In genomic region chr17:67717624-67718324, GRCh38 we compare ENCODE assay signal across 1 cellular context.
A peak's percentile ranks its signal among the peaks of the same experiment; 100 is the strongest.
TF ChIP-seq lines count a peak whose summit lies in the region.

NOL11 (plus strand) TSS chr17:67717936; CDS start chr17:67717948, 12 bp downstream.

TF ChIP-seq in HepG2, 621 proteins besides CTCF, POLR2A, EP300 and RAD21 (continued from another document and continues in another):
- TF ChIP-seq, protein P1, sequence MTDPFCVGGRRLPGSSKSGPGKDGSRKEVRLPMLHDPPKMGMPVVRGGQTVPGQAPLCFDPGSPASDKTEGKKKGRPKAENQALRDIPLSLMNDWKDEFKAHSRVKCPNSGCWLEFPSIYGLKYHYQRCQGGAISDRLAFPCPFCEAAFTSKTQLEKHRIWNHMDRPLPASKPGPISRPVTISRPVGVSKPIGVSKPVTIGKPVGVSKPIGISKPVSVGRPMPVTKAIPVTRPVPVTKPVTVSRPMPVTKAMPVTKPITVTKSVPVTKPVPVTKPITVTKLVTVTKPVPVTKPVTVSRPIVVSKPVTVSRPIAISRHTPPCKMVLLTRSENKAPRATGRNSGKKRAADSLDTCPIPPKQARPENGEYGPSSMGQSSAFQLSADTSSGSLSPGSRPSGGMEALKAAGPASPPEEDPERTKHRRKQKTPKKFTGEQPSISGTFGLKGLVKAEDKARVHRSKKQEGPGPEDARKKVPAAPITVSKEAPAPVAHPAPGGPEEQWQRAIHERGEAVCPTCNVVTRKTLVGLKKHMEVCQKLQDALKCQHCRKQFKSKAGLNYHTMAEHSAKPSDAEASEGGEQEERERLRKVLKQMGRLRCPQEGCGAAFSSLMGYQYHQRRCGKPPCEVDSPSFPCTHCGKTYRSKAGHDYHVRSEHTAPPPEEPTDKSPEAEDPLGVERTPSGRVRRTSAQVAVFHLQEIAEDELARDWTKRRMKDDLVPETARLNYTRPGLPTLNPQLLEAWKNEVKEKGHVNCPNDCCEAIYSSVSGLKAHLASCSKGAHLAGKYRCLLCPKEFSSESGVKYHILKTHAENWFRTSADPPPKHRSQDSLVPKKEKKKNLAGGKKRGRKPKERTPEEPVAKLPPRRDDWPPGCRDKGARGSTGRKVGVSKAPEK (CRISPR knock-in tag; IDR thresholded peaks at IDR 0.05; ENCODE audit: borderline replicate concordance), result no peak
- TF ChIP-seq ATAD3A (CRISPR knock-in tag; IDR thresholded peaks at IDR 0.05) (no peak), ATM (IDR thresholded peaks at IDR 0.05; ENCODE audit: borderline replicate concordance) (no peak), ZNF788 (CRISPR knock-in tag; IDR thresholded peaks at IDR 0.05; ENCODE audit: borderline replicate concordance) (peak; percentile 100), RFX5 (IDR thresholded peaks at IDR 0.05; ENCODE audit: low read depth, low read length) (no peak; the same call in 1 of the 2 replicates), ZNF329 (CRISPR knock-in tag; IDR thresholded peaks at IDR 0.05; ENCODE audit: low read depth) (no peak; the same call in 1 of the 2 replicates), HOXA3 (CRISPR knock-in tag; IDR thresholded peaks at IDR 0.05) (peak; percentile 98), KLF11 (CRISPR knock-in tag; IDR thresholded peaks at IDR 0.05) (peak; percentile 88; the same call in 1 of the 2 replicates), ZNF12 (CRISPR knock-in tag; IDR thresholded peaks at IDR 0.05) (peak; percentile 51; the same call in 1 of the 2 replicates), KDM1A (CRISPR knock-in tag; IDR thresholded peaks at IDR 0.05) (no peak; the same call in 1 of the 2 replicates), SSRP1 (CRISPR knock-in tag; IDR thresholded peaks at IDR 0.05) (no peak), GTF3A (CRISPR knock-in tag; conservative IDR thresholded peaks at IDR 0.05) (peak; percentile 97; the same call in 1 of the 2 replicates), REST (IDR thresholded peaks at IDR 0.05; ENCODE audit: borderline replicate concordance in 1 of 2, low read depth in 1 of 2, low read length in 2 of 2) (0 out of 4 replicates have a peak, but pooled peaks of 1 of the 2 experiments have one; percentile 6), ZNF296 (CRISPR knock-in tag; conservative IDR thresholded peaks at IDR 0.05) (no peak), ASH2L (IDR thresholded peaks at IDR 0.05; ENCODE audit: insufficient read length, low read depth, low read length) (peak; percentile 98), ZNF383 (CRISPR knock-in tag; IDR thresholded peaks at IDR 0.05; ENCODE audit: borderline replicate concordance) (no peak; the same call in 1 of the 2 replicates), ZNF121 (CRISPR knock-in tag; IDR thresholded peaks at IDR 0.05) (no peak; the same call in 1 of the 2 replicates), HNRNPK (IDR thresholded peaks at IDR 0.05; ENCODE audit: low read depth, low read length, poor library complexity, severe bottlenecking) (no peak), AKNA (CRISPR knock-in tag; IDR thresholded peaks at IDR 0.05; ENCODE audit: borderline replicate concordance) (no peak), THAP7 (CRISPR knock-in tag; IDR thresholded peaks at IDR 0.05) (peak; percentile 78), CC2D1A (CRISPR knock-in tag; IDR thresholded peaks at IDR 0.05) (no peak; the same call in 1 of the 2 replicates), ZBTB21 (CRISPR knock-in tag; IDR thresholded peaks at IDR 0.05) (no peak), THAP11 (CRISPR knock-in tag; IDR thresholded peaks at IDR 0.05) (peak; percentile 94), ZNF446 (CRISPR knock-in tag; IDR thresholded peaks at IDR 0.05) (0 out of 2 replicates have a peak, but pooled peaks have one; percentile 51), ZNF3 (CRISPR knock-in tag; IDR thresholded peaks at IDR 0.05) (no peak), U2AF2 (IDR thresholded peaks at IDR 0.05; ENCODE audit: low read depth, low read length) (peak; percentile 8; the same call in 1 of the 2 replicates), ZNF800 (CRISPR knock-in tag; IDR thresholded peaks at IDR 0.05) (peak; percentile 78; the same call in 1 of the 2 replicates), ZNF781 (CRISPR knock-in tag; IDR thresholded peaks at IDR 0.05; ENCODE audit: borderline replicate concordance, not compliant biosample characterization) (peak; percentile 96), NFIC (IDR thresholded peaks at IDR 0.05; ENCODE audit: low read length) (peak; percentile 28; the same call in 1 of the 2 replicates), MEIS1 (CRISPR knock-in tag; IDR thresholded peaks at IDR 0.05; ENCODE audit: borderline replicate concordance) (peak; percentile 96), GABPA (IDR thresholded peaks at IDR 0.05; ENCODE audit: low read depth, low read length) (peak; percentile 73), GABPA (CRISPR knock-in tag; IDR thresholded peaks at IDR 0.05; ENCODE audit: low read depth) (peak; percentile 88), DPF2 (CRISPR knock-in tag; IDR thresholded peaks at IDR 0.05; ENCODE audit: borderline replicate concordance, low read depth) (no peak), JUNB (CRISPR knock-in tag; IDR thresholded peaks at IDR 0.05; ENCODE audit: borderline replicate concordance) (no peak)
- TF ChIP-seq, protein P2, sequence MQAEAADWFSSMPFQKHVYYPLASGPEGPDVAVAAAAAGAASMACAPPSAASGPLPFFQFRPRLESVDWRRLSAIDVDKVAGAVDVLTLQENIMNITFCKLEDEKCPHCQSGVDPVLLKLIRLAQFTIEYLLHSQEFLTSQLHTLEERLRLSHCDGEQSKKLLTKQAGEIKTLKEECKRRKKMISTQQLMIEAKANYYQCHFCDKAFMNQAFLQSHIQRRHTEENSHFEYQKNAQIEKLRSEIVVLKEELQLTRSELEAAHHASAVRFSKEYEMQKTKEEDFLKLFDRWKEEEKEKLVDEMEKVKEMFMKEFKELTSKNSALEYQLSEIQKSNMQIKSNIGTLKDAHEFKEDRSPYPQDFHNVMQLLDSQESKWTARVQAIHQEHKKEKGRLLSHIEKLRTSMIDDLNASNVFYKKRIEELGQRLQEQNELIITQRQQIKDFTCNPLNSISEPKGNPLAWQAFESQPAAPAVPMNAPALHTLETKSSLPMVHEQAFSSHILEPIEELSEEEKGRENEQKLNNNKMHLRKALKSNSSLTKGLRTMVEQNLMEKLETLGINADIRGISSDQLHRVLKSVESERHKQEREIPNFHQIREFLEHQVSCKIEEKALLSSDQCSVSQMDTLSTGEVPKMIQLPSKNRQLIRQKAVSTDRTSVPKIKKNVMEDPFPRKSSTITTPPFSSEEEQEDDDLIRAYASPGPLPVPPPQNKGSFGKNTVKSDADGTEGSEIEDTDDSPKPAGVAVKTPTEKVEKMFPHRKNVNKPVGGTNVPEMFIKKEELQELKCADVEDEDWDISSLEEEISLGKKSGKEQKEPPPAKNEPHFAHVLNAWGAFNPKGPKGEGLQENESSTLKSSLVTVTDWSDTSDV (CRISPR knock-in tag; IDR thresholded peaks at IDR 0.05), result no peak; the same call in 1 of the 2 replicates
- TF ChIP-seq, protein P3, sequence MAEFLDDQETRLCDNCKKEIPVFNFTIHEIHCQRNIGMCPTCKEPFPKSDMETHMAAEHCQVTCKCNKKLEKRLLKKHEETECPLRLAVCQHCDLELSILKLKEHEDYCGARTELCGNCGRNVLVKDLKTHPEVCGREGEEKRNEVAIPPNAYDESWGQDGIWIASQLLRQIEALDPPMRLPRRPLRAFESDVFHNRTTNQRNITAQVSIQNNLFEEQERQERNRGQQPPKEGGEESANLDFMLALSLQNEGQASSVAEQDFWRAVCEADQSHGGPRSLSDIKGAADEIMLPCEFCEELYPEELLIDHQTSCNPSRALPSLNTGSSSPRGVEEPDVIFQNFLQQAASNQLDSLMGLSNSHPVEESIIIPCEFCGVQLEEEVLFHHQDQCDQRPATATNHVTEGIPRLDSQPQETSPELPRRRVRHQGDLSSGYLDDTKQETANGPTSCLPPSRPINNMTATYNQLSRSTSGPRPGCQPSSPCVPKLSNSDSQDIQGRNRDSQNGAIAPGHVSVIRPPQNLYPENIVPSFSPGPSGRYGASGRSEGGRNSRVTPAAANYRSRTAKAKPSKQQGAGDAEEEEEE (CRISPR knock-in tag; IDR thresholded peaks at IDR 0.05; ENCODE audit: borderline replicate concordance), result peak; percentile 22; the same call in 1 of the 2 replicates
- TF ChIP-seq, protein P4, sequence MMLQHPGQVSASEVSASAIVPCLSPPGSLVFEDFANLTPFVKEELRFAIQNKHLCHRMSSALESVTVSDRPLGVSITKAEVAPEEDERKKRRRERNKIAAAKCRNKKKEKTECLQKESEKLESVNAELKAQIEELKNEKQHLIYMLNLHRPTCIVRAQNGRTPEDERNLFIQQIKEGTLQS (CRISPR knock-in tag; IDR thresholded peaks at IDR 0.05), result peak; percentile 68; the same call in 1 of the 2 replicates
- TF ChIP-seq, protein P5, sequence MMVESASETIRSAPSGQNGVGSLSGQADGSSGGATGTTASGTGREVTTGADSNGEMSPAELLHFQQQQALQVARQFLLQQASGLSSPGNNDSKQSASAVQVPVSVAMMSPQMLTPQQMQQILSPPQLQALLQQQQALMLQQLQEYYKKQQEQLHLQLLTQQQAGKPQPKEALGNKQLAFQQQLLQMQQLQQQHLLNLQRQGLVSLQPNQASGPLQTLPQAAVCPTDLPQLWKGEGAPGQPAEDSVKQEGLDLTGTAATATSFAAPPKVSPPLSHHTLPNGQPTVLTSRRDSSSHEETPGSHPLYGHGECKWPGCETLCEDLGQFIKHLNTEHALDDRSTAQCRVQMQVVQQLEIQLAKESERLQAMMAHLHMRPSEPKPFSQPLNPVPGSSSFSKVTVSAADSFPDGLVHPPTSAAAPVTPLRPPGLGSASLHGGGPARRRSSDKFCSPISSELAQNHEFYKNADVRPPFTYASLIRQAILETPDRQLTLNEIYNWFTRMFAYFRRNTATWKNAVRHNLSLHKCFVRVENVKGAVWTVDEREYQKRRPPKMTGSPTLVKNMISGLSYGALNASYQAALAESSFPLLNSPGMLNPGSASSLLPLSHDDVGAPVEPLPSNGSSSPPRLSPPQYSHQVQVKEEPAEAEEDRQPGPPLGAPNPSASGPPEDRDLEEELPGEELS (CRISPR knock-in tag; IDR thresholded peaks at IDR 0.05), result peak; percentile 66
